ENCODE assay signal across 23 cellular contexts in genomic region chr5:14908195-14908594, GRCh38. TPM values are rescaled to one million over a fixed set of nuclear protein-coding genes. Genes with fewer than 3 reads are reported as not detected.
DNase-seq lines count a peak whose midpoint lies in the region; ATAC-seq and TF ChIP-seq lines count a peak whose summit lies in the region.
"Had no signal": no experiment of that assay in that cellular context is flagged by ENCODE, and none has a peak within 500 bp of the region (broad histone marks: within the 10 kb centered on the region; RNA-seq: fewer than 3 reads in every experiment).

No MANE protein-coding gene starts in this region.

- intact Hi-C loops in Right ventricle myocardium superior (cut with DNase I) (no loop called here), cardiac septum (cut with DNase I) (no loop called here), sciatic nerve (cut with DNase I) (no loop called here)

- no peak overlapping the region for H3K4me3 ChIP-seq in fibroblast of pulmonary artery (replicated peaks; ENCODE audit: low read depth, low read length)
- H3K4me3 ChIP-seq: A549; BLaER1 treated with 17β-estradiol and CSF1 and Interleukin-3, amounts not matched to agents 10 nM and 100 nM; gastrocnemius medialis; mucosa of descending colon; PC-9; SK-N-MC had no signal

- no peak for TF ChIP-seq CTCF in fibroblast of pulmonary artery (IDR thresholded peaks at IDR 0.05; ENCODE audit: low read length, missing control alignments)

- no peak for DNase-seq in Right ventricle myocardium superior
- no peak for DNase-seq in cardiac septum (ENCODE audit: low spot score)
- peak; percentile 27 for DNase-seq in SW480 (ENCODE audit: low spot score)
- peak; percentile 78 for DNase-seq in fibroblast of pulmonary artery (ENCODE audit: low read depth)
- no peak for DNase-seq in NCI-H2171 treated with DMSO at 0.1 percent for 48 hours (lab: John Stamatoyannopoulos, UW)
- no peak for DNase-seq in DMS79 (lab: John Stamatoyannopoulos, UW)
- DNase-seq in sciatic nerve (ENCODE audit: low spot score), result no peak
- DNase-seq: activated CD8-positive, alpha-beta T cell treated with anti-CD3 and anti-CD28 coated beads, Interleukin-2, amount 10 ng/mL, durations not matched to agents 7 days and 5 days; activated naive CD4-positive, alpha-beta T cell treated with anti-CD3 and anti-CD28 coated beads for 36 hours; activated T-cell treated with anti-CD3 and anti-CD28 coated beads, Interleukin-2, amount 50 U/mL, for 4 hours; aorta; gastrocnemius medialis; KBM-7; mucosa of descending colon; NCI-H1092; NCI-H2081; NCI-H524 treated with DMSO at 0.1 percent for 48 hours; T1000 had no signal

- peak; percentile 84 for ATAC-seq in Right ventricle myocardium superior (ENCODE audit: poor library complexity)
- ATAC-seq in GM18861 (IDR thresholded peaks at IDR 0.05; ENCODE audit: unreplicated experiment), result no peak
- ATAC-seq in sciatic nerve, result no peak
- ATAC-seq: A549; activated CD8-positive, alpha-beta T cell treated with anti-CD3 and anti-CD28 coated beads, Interleukin-2, amount 10 ng/mL, durations not matched to agents 7 days and 5 days; activated T-cell treated with anti-CD3 and anti-CD28 coated beads, Interleukin-2, amount 50 U/mL, for 4 hours; gastrocnemius medialis; mucosa of descending colon had no signal

RNA-seq across cellular contexts. Expression of gene ANKH, which starts 36.6 kb away (rescaled TPM):
- 144 TPM for total RNA-seq in Right ventricle myocardium superior
- total RNA-seq in cardiac septum, result 233 TPM
- total RNA-seq in sciatic nerve, result 156 TPM

Comparison
In these comparisons a context has a peak if more than half of its experiments do, and no peak if none do; other contexts are left out.
1. DNase-seq: peak in SW480 (single experiment) and fibroblast of pulmonary artery (single experiment); none in Right ventricle myocardium superior (single experiment), cardiac septum (single experiment), NCI-H2171 treated with DMSO at 0.1 percent for 48 hours (single experiment), DMS79 (single experiment) and sciatic nerve (single experiment).